ENCODE assay signal across 8 cellular contexts in genomic region chr6:26175428-26176181, GRCh38.
DNase-seq lines count a peak whose midpoint lies in the region; ATAC-seq, FAIRE-seq and TF ChIP-seq lines count a peak whose summit lies in the region.

No MANE protein-coding gene starts in this region.

- H3F3A ChIP-seq in PC-9 (ENCODE audit: insufficient read depth, low read depth): peaks cover 11% of the 10 kb centered on the region; the same call in 1 of the 2 replicates

- no peak for FAIRE-seq in D721Med (lab: Jason Lieb, UNC)
- peak; percentile 27 for FAIRE-seq in GM12878 (lab: Jason Lieb, UNC)

- TF ChIP-seq POLR2A in GM12878 (IDR thresholded peaks at IDR 0.05; ENCODE audit: low read depth, low read length) (no peak), upper lobe of left lung (IDR thresholded peaks at IDR 0.05) (no peak)

- WGBS in GM12878 (ENCODE audit: insufficient coverage, insufficient replicate concordance, low lambda C conversion rate, missing lambda C conversion rate): 45% methylated on average over 5 of the region's 5 CpGs
- WGBS in upper lobe of left lung, 2 donors: 55 to 56% methylated on average over 5 of the region's 5 CpGs

- no peak overlapping the region for H2AFZ ChIP-seq in PC-9
- H2AFZ ChIP-seq in GM12878 (ENCODE audit: control insufficient read depth, low read depth, low read length): no peak overlapping the region

- H3K9me2 ChIP-seq in PC-9 (ENCODE audit: insufficient read depth): no peaks in the 10 kb centered on the region

- BruUV-seq in PC-9 (replicated peaks; lab: Mats Ljungman, UMichigan) (no TSS peak), GM12878 (replicated peaks; lab: Mats Ljungman, UMichigan) (no TSS peak)

- SMC1A ChIA-PET in GM12878 (lab: Charles Lee; ENCODE audit: uncharacterized antibody, unreplicated experiment): interaction anchor here (0.6 to 3.4 kb wide), 12 partner anchors 13 to 905 kb away, joined by 3 to 18 read pairs (median 4); a partner anchor contains a TSS

- H3K4me3 ChIP-seq in HEK293 (ENCODE audit: low read depth, low read length) (no peak overlapping the region), PC-9 (no peak overlapping the region), GM12878 (peak overlapping the region; percentile 9; the same call in 1 of the 2 replicates), left lung (no peak overlapping the region), upper lobe of left lung (no peak overlapping the region)

- H3K27ac ChIP-seq in HEK293 (ENCODE audit: extremely low read depth, low read depth, low read length) (no peak overlapping the region), PC-9 (no peak overlapping the region), GM12878 (ENCODE audit: control insufficient read depth, insufficient read depth) (peak overlapping the region; percentile 27), left lung (no peak overlapping the region), upper lobe of left lung (no peak overlapping the region)

- H3K79me2 ChIP-seq in PC-9 (ENCODE audit: low read depth) (peaks cover 18% of the 10 kb centered on the region), GM12878 (ENCODE audit: control insufficient read depth, insufficient read depth, low read length) (peaks cover 28% of the 10 kb centered on the region)

- H3K36me3 ChIP-seq in HEK293 (ENCODE audit: control insufficient read depth in 2 of 2, insufficient read depth in 1 of 2, low read length in 2 of 2): no peaks in the 10 kb centered on the region
- no peaks in the 10 kb centered on the region for H3K36me3 ChIP-seq in PC-9 (ENCODE audit: low read depth)
- H3K36me3 ChIP-seq in GM12878 (ENCODE audit: control insufficient read depth in 2 of 2, insufficient read depth in 2 of 2, low read length in 1 of 2): no peaks in the 10 kb centered on the region
- H3K36me3 ChIP-seq in left lung: no peaks in the 10 kb centered on the region
- H3K36me3 ChIP-seq in upper lobe of left lung: no peaks in the 10 kb centered on the region

- ATAC-seq in GM12878: peak; percentile 28
- no peak for ATAC-seq in left lung
- ATAC-seq in upper lobe of left lung (ENCODE audit: low FRiP score in 2 of 2): no peak
- ATAC-seq in left ventricle myocardium superior: no peak

- TF ChIP-seq RAD21 in GM12878 (IDR thresholded peaks at IDR 0.05; ENCODE audit: insufficient read depth, low read depth, low read length): peak; percentile 91

- H4K20me1 ChIP-seq in PC-9 (ENCODE audit: insufficient read depth) (no peaks in the 10 kb centered on the region), GM12878 (ENCODE audit: control insufficient read depth, insufficient read depth) (no peaks in the 10 kb centered on the region)

- H3K4me1 ChIP-seq in HEK293 (ENCODE audit: control insufficient read depth, insufficient read depth, low read length) (no peaks in the 10 kb centered on the region; the same call in 1 of the 2 replicates), PC-9 (replicated peaks; ENCODE audit: insufficient read depth) (peaks cover 23% of the 10 kb centered on the region), GM12878 (ENCODE audit: control insufficient read depth, insufficient read depth, low read length) (peaks cover 27% of the 10 kb centered on the region), left lung (peaks cover 3 to 22% of the 10 kb centered on the region in 2 donors), upper lobe of left lung (peaks cover 3 to 16% (median 15%) of the 10 kb centered on the region in 4 donors)

- H3K9ac ChIP-seq in GM12878 (ENCODE audit: control insufficient read depth, insufficient read depth, low read length): peak overlapping the region; percentile 26; the same call in 1 of the 2 replicates

- TF ChIP-seq EP300 in GM12878 (IDR thresholded peaks at IDR 0.05; ENCODE audit: borderline replicate concordance in 1 of 2, control insufficient read depth in 1 of 2, low read depth in 2 of 2, low read length in 2 of 2) (no peak), upper lobe of left lung (IDR thresholded peaks at IDR 0.05) (no peak)

- in situ Hi-C loops in GM12878 (cut with MboI): no loop called here

- CTCF ChIA-PET in HEK293 (lab: Yijun Ruan, JAX) (interaction anchor here (0.6 to 1.9 kb wide), 20 partner anchors 10 to 1119 kb away, joined by 3 to 11 read pairs (median 3); partner anchors contain the start of gene ABT1), PC-9 (lab: Charles Lee) (interaction anchor here (0.7 to 0.9 kb wide), 2 partner anchors 24 to 187 kb away, joined by 3 to 4 read pairs; a partner anchor contains a TSS), GM12878 (lab: Yijun Ruan, JAX) (interaction anchor here (0.6 to 3.5 kb wide), 32 partner anchors 8 to 1293 kb away, joined by 3 to 35 read pairs (median 4); a partner anchor contains a TSS)

- RAD21 ChIA-PET in GM12878 (lab: Charles Lee; ENCODE audit: unreplicated experiment): interaction anchor here (0.7 to 1.9 kb wide), 18 partner anchors 17 to 900 kb away, joined by 3 to 13 read pairs (median 4); a partner anchor contains a TSS

- TF ChIP-seq CTCF in D721Med (IDR thresholded peaks at IDR 0.05; ENCODE audit: insufficient read depth, missing control alignments) (peak; percentile 68), HEK293 (tag by site-specific recombination; IDR thresholded peaks at IDR 0.05) (peak; percentile 39; the same call in 1 of the 2 replicates), PC-9 (conservative IDR thresholded peaks at IDR 0.05) (peak; percentile 82), GM12878 (IDR thresholded peaks at IDR 0.05 in 2 of 3, conservative IDR thresholded peaks at IDR 0.05 in 1 of 3; ENCODE audit: control insufficient read depth in 2 of 3, extremely low read depth in 1 of 3, insufficient read depth in 1 of 3, low read depth in 3 of 3, low read length in 3 of 3) (peak; percentile 56 to 77 (median 64); a peak in 5 of 6 replicates), left lung (IDR thresholded peaks at IDR 0.05) (peak; percentile 42 to 57), upper lobe of left lung (IDR thresholded peaks at IDR 0.05) (peak; percentile 39 to 65 (median 54))

- POLR2A ChIA-PET in HEK293 (lab: Yijun Ruan, JAX) (interaction anchor here (0.6 to 1.2 kb wide), 3 partner anchors 13 to 147 kb away, joined by 3 to 5 read pairs (median 3); no protein-coding TSS in a partner anchor), PC-9 (lab: Charles Lee; ENCODE audit: unreplicated experiment) (interaction anchor here (0.5 to 0.7 kb wide), 2 partner anchors 14 to 41 kb away, joined by 3 to 7 read pairs; a partner anchor contains a TSS), GM12878 (lab: Charles Lee) (interaction anchor here (0.6 to 1.8 kb wide), 15 partner anchors 11 to 1715 kb away, joined by 3 to 11 read pairs (median 5); a partner anchor contains a TSS)

- no peaks in the 10 kb centered on the region for H3K27me3 ChIP-seq in PC-9 (ENCODE audit: insufficient read depth, low read depth)
- no peaks in the 10 kb centered on the region for H3K27me3 ChIP-seq in GM12878 (replicated peaks in 1 of 2; ENCODE audit: control insufficient read depth in 2 of 2, insufficient read depth in 2 of 2, low read length in 1 of 2)
- no peaks in the 10 kb centered on the region for H3K27me3 ChIP-seq in left lung
- no peaks in the 10 kb centered on the region for H3K27me3 ChIP-seq in upper lobe of left lung

- no peaks in the 10 kb centered on the region for H3K9me3 ChIP-seq in HEK293 (ENCODE audit: control insufficient read depth, insufficient read depth, low read depth, low read length)
- no peaks in the 10 kb centered on the region for H3K9me3 ChIP-seq in PC-9 (ENCODE audit: insufficient read depth, low read depth)
- no peaks in the 10 kb centered on the region for H3K9me3 ChIP-seq in GM12878 (replicated peaks; ENCODE audit: control insufficient read depth, insufficient read depth, low read length)
- no peaks in the 10 kb centered on the region for H3K9me3 ChIP-seq in left lung
- no peaks in the 10 kb centered on the region for H3K9me3 ChIP-seq in upper lobe of left lung

- intact Hi-C loops in PC-9 (cut with micrococcal nuclease; ENCODE audit: unreplicated experiment) (loop anchor here (1.0 to 5.0 kb wide), 3 partner anchors 402 to 902 kb away; no protein-coding TSS in a partner anchor), GM12878 (cut with micrococcal nuclease; ENCODE audit: unreplicated experiment) (loop anchor here (1.0 to 10.0 kb wide), 4 partner anchors 13 to 419 kb away; partner anchors contain the start of gene ABT1), left lung (cut with DNase I) (no loop called here), left ventricle myocardium superior (cut with micrococcal nuclease) (no loop called here)

- DNase-seq in D721Med (ENCODE audit: insufficient read length, low spot score) (no peak), PC-9 (no peak), GM12878 (ENCODE audit: low read depth, low spot score) (no peak), left lung (no peak), upper lobe of left lung (no peak), HK-2 (ENCODE audit: unreplicated experiment) (no peak), left ventricle myocardium superior (no peak)

- no peak overlapping the region for H3K4me2 ChIP-seq in PC-9
- H3K4me2 ChIP-seq in GM12878 (ENCODE audit: control insufficient read depth, insufficient read depth): peak overlapping the region; percentile 46

TF ChIP-seq in HEK293, 187 proteins besides CTCF, POLR2A, EP300 and RAD21 (continues in another document):
- TF ChIP-seq ZNF324 (tag by site-specific recombination; IDR thresholded peaks at IDR 0.05): peak; percentile 27; the same call in 1 of the 2 replicates
- peak; percentile 32; the same call in 1 of the 2 replicates for TF ChIP-seq SP7 (tag by site-specific recombination; IDR thresholded peaks at IDR 0.05)
- TF ChIP-seq ZNF664 (tag by site-specific recombination; IDR thresholded peaks at IDR 0.05): peak; percentile 98
- peak; percentile 44 for TF ChIP-seq KLF10 (tag by site-specific recombination; IDR thresholded peaks at IDR 0.05)
- TF ChIP-seq ZBTB17 (tag by site-specific recombination; IDR thresholded peaks at IDR 0.05): peak; percentile 52
- TF ChIP-seq ZNF558 (tag by site-specific recombination; IDR thresholded peaks at IDR 0.05): no peak
- TF ChIP-seq ZEB2 (tag by site-specific recombination; IDR thresholded peaks at IDR 0.05): 0 out of 2 replicates have a peak, but pooled peaks have one; percentile 20

TF ChIP-seq in GM12878, 131 proteins besides CTCF, POLR2A, EP300 and RAD21 (continues in another document):
- TF ChIP-seq ATF7 (IDR thresholded peaks at IDR 0.05; ENCODE audit: low read depth): peak; percentile 31; the same call in 1 of the 2 replicates
- peak; percentile 36; the same call in 1 of the 2 replicates for TF ChIP-seq RUNX3 (IDR thresholded peaks at IDR 0.05; ENCODE audit: low read length)
- peak; percentile 18; the same call in 1 of the 2 replicates for TF ChIP-seq ZNF217 (IDR thresholded peaks at IDR 0.05)
- no peak for TF ChIP-seq RB1 (IDR thresholded peaks at IDR 0.05; ENCODE audit: borderline replicate concordance)
- no peak for TF ChIP-seq WRNIP1 (IDR thresholded peaks at IDR 0.05; ENCODE audit: borderline replicate concordance, low read depth, low read length)
- 0 out of 2 replicates have a peak, but pooled peaks have one; percentile 23 for TF ChIP-seq MEF2A (IDR thresholded peaks at IDR 0.05; ENCODE audit: insufficient read depth, low read depth, low read length)

Comparison
In these comparisons a context has a peak if more than half of its experiments do, and no peak if none do; other contexts are left out.
1. intact Hi-C loops: an anchor here in PC-9 (1.0 to 5.0 kb wide) and GM12878 (1.0 to 10.0 kb wide); none called in left lung and left ventricle myocardium superior.